13 cellular contexts compared by ENCODE assay signal in genomic region chr11:80320765-80321164, GRCh38.
A peak's percentile ranks its signal among the peaks of the same experiment; 100 is the strongest.
DNase-seq lines count a peak whose midpoint lies in the region; ATAC-seq and TF ChIP-seq lines count a peak whose summit lies in the region.
"Had no signal": no experiment of that assay in that cellular context is flagged by ENCODE, and none has a peak within 500 bp of the region (broad histone marks: within the 10 kb centered on the region; RNA-seq: fewer than 3 reads in every experiment).

No MANE protein-coding gene starts in this region.

- H3K27me3 ChIP-seq in DOHH2 (ENCODE audit: control insufficient read depth, low read length) (no peaks in the 10 kb centered on the region), PC-3 (ENCODE audit: low read length) (no peaks in the 10 kb centered on the region)
- H3K27me3 ChIP-seq: gastrocnemius medialis had no signal

- no peaks in the 10 kb centered on the region for H3F3A ChIP-seq in DOHH2 (ENCODE audit: control insufficient read depth, insufficient read depth)
- H3F3A ChIP-seq in PC-3 (ENCODE audit: low read length, unreplicated experiment) = no peaks in the 10 kb centered on the region

- H4K20me1 ChIP-seq in DOHH2 (ENCODE audit: control insufficient read depth, insufficient read depth, low read depth, low read length) (no peaks in the 10 kb centered on the region), PC-3 (ENCODE audit: low read length) (no peaks in the 10 kb centered on the region)

- no peaks in the 10 kb centered on the region for H3K36me3 ChIP-seq in DOHH2 (ENCODE audit: control insufficient read depth, low read length)
- no peaks in the 10 kb centered on the region for H3K36me3 ChIP-seq in PC-3 (ENCODE audit: low read depth, low read length)
- H3K36me3 ChIP-seq: gastrocnemius medialis, prostate gland had no signal

- ATAC-seq in PC-3 (no peak), HG03460 (IDR thresholded peaks at IDR 0.05; ENCODE audit: unreplicated experiment) (no peak), HG02588 (IDR thresholded peaks at IDR 0.05; ENCODE audit: unreplicated experiment) (no peak), HG02884 (IDR thresholded peaks at IDR 0.05; ENCODE audit: unreplicated experiment) (no peak)
- ATAC-seq: activated T-cell treated with anti-CD3 and anti-CD28 coated beads, Interleukin-2, amount 50 U/mL, for 4 hours; gastrocnemius medialis had no signal

- H3K4me1 ChIP-seq in DOHH2 (ENCODE audit: control insufficient read depth, low read length) (no peaks in the 10 kb centered on the region), PC-3 (ENCODE audit: insufficient read depth, low read length) (no peaks in the 10 kb centered on the region)
- H3K4me1 ChIP-seq: gastrocnemius medialis, prostate gland had no signal

- H3K9ac ChIP-seq in PC-3 (ENCODE audit: low read length) = no peak overlapping the region

- H3K4me3 ChIP-seq in DOHH2 (ENCODE audit: low read length) = no peak overlapping the region
- peak overlapping the region; percentile 18; the same call in 1 of the 2 replicates for H3K4me3 ChIP-seq in PC-3 (ENCODE audit: low read length)
- H3K4me3 ChIP-seq: gastrocnemius medialis, prostate gland had no signal

- DNase-seq in HT1080 (ENCODE audit: low read depth) = peak; percentile 61
- peak; percentile 23 for DNase-seq in PC-3
- peak; percentile 30 for DNase-seq in iPS DF 19.7 (ENCODE audit: low read depth, low spot score)
- DNase-seq in KG1 (lab: John Stamatoyannopoulos, UW) = no peak
- DNase-seq: activated T-cell treated with anti-CD3 and anti-CD28 coated beads, Interleukin-2, amount 50 U/mL, for 4 hours; EL; gastrocnemius medialis; trophoblast cell had no signal

- H2AFZ ChIP-seq in PC-3 (ENCODE audit: low read length) = no peak overlapping the region

- H3K27ac ChIP-seq in DOHH2 (ENCODE audit: low read depth, low read length) = no peak overlapping the region
- H3K27ac ChIP-seq in PC-3 (ENCODE audit: low read length) = no peak overlapping the region
- H3K27ac ChIP-seq: gastrocnemius medialis, prostate gland had no signal

- H3K9me3 ChIP-seq in DOHH2 (ENCODE audit: control insufficient read depth, insufficient read depth, low read length) (no peaks in the 10 kb centered on the region; the same call in 1 of the 2 replicates), PC-3 (ENCODE audit: low read length) (no peaks in the 10 kb centered on the region)
- H3K9me3 ChIP-seq: gastrocnemius medialis, prostate gland had no signal

- POLR2A ChIA-PET in PC-3 (lab: Charles Lee; ENCODE audit: unreplicated experiment) = no interaction called here

- intact Hi-C loops in PC-3 (cut with micrococcal nuclease) = no loop called here

- CTCF ChIA-PET in PC-3 (lab: Charles Lee) = no interaction called here

- TF ChIP-seq CTCF in DOHH2 (IDR thresholded peaks at IDR 0.05; ENCODE audit: low read depth, low read length, poor library complexity, severe bottlenecking) (peak; percentile 20), PC-3 (conservative IDR thresholded peaks at IDR 0.05; ENCODE audit: low read depth, low read length) (peak; percentile 64)

- no TSS peak for BruUV-seq in PC-3 (replicated peaks; lab: Mats Ljungman, UMichigan)

- H3K4me2 ChIP-seq in DOHH2 (ENCODE audit: low read length) = no peak overlapping the region
- H3K4me2 ChIP-seq in PC-3 (ENCODE audit: low read length) = peak overlapping the region; percentile 31

- H3K79me2 ChIP-seq in DOHH2 (ENCODE audit: control insufficient read depth, low read length) (no peaks in the 10 kb centered on the region), PC-3 (ENCODE audit: low read length) (no peaks in the 10 kb centered on the region)

- H3K9me2 ChIP-seq in DOHH2 (replicated peaks; ENCODE audit: control insufficient read depth, low read length) (no peaks in the 10 kb centered on the region), PC-3 (replicated peaks; ENCODE audit: low read length) (no peaks in the 10 kb centered on the region)
